13 cellular contexts compared by ENCODE assay signal in the genomic region with DNA sequence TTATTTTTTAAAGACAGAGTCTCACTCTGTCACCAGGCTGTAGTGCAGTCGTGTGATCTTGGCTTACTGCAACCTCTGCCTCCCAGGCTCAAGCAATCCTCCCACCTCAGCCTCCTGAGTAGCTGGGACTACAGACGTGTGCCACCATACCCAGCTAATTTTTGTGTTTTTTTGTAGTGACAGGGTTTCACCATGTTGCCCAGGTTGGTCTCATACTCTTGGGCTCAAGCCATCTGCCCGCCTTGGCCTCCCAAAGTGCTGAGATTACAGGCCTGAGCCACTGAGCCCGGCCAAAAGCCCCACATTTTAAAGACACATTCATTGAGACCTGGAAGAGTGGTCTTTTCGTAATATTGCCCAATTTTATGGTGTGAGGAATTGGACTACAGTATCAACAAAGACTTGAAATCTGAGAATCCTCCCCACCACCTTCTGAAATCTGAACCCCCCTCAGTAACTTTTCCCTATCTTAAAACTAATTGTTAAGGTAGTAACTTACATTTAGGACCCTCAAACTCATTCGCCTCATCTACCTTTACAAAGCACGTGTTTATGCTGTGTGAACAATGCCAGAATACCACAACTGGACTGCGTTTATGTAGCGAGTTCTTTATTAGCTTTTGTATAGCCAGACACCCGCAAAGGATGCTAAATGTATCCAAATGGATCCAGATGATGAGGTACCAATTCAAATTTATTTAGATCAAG. TPM values are rescaled to one million over a fixed set of nuclear protein-coding genes. Genes with fewer than 3 reads are reported as not detected.
DNase-seq lines count a peak whose midpoint lies in the region; ATAC-seq and TF ChIP-seq lines count a peak whose summit lies in the region.
"Had no signal": no experiment of that assay in that cellular context is flagged by ENCODE, and none has a peak within 500 bp of the region (broad histone marks: within the 10 kb centered on the region; RNA-seq: fewer than 3 reads in every experiment).

No MANE protein-coding gene starts in this region.

- 74% methylated on average over 10 of the region's 10 CpGs for WGBS in SK-N-SH (ENCODE audit: low lambda C conversion rate)
- 57 to 58% methylated on average over 10 of the region's 10 CpGs for WGBS in aorta, 2 donors

- peaks cover 0 to 3% of the 10 kb centered on the region in 2 experiments for H3K36me3 ChIP-seq in SK-N-SH (replicated peaks in 1 of 2; ENCODE audit: control insufficient read depth in 1 of 2, insufficient read depth in 2 of 2, low read length in 1 of 2)
- no peaks in the 10 kb centered on the region for H3K36me3 ChIP-seq in fibroblast of lung (ENCODE audit: control insufficient read depth, insufficient read depth, low read length)
- no peaks in the 10 kb centered on the region for H3K36me3 ChIP-seq in aorta (ENCODE audit: control insufficient read depth in 1 of 2, insufficient read depth in 2 of 2, low read length in 1 of 2)
- H3K36me3 ChIP-seq in naive thymus-derived CD4-positive, alpha-beta T cell (ENCODE audit: control insufficient read depth in 2 of 3, insufficient read depth in 3 of 3, low read length in 3 of 3), result no peaks in the 10 kb centered on the region

- no peaks in the 10 kb centered on the region for H3K9me3 Mint-ChIP-seq in neural crest cell
- H3K9me3 Mint-ChIP-seq in naive thymus-derived CD4-positive, alpha-beta T cell, result peaks cover 0 to 2% (median 0%) of the 10 kb centered on the region in 11 donors
- H3K9me3 Mint-ChIP-seq: activated T-helper 17 cell treated with anti-CD3 and anti-CD28 coated beads, Interleukin-2, amount 50 U/mL, for 72 hours had no signal

- no peak for ATAC-seq in SK-N-SH treated with all-trans-retinoic acid at 6 μM for 48 hours
- ATAC-seq in aorta (ENCODE audit: low FRiP score), result no peak
- no peak for ATAC-seq in HG02610 (IDR thresholded peaks at IDR 0.05; ENCODE audit: unreplicated experiment)
- no peak for ATAC-seq in GM21619 (IDR thresholded peaks at IDR 0.05; ENCODE audit: unreplicated experiment)
- ATAC-seq in naive thymus-derived CD4-positive, alpha-beta T cell, result no peak
- ATAC-seq: activated T-helper 17 cell treated with anti-CD3 and anti-CD28 coated beads, Interleukin-2, amount 50 U/mL, for 72 hours had no signal

- CTCF ChIA-PET in SK-N-SH (lab: Yijun Ruan, JAX), result interaction anchor here (1.0 to 6.0 kb wide), 5 partner anchors 8 to 292 kb away, joined by 3 to 62 read pairs (median 5); no protein-coding TSS in a partner anchor
- CTCF ChIA-PET in naive thymus-derived CD4-positive, alpha-beta T cell (lab: Charles Lee), result interaction anchor here (0.8 kb wide), 1 partner anchor 8 kb away, joined by 3 read pairs; no protein-coding TSS in a partner anchor

- peak overlapping the region; percentile 84; the same call in 1 of the 2 replicates for H3K4me2 ChIP-seq in SK-N-SH
- peak overlapping the region; percentile 67 for H3K4me2 ChIP-seq in fibroblast of lung (ENCODE audit: extremely low read depth, insufficient read depth, low read length)

- H3K4me1 ChIP-seq in SK-N-SH (ENCODE audit: control insufficient read depth in 1 of 2, insufficient read depth in 2 of 2, low read depth in 1 of 2, low read length in 1 of 2) (peaks cover 12 to 58% of the 10 kb centered on the region in 2 experiments), fibroblast of lung (ENCODE audit: control insufficient read depth, extremely low read depth, insufficient read depth, low read length) (peaks cover 17% of the 10 kb centered on the region), aorta (ENCODE audit: control insufficient read depth in 1 of 2, insufficient read depth in 2 of 2, low read length in 2 of 2) (peaks cover 2 to 5% of the 10 kb centered on the region in 2 donors)
- peaks cover 6 to 11% of the 10 kb centered on the region in 2 donors for H3K4me1 ChIP-seq in naive thymus-derived CD4-positive, alpha-beta T cell (ENCODE audit: control insufficient read depth in 2 of 2, insufficient read depth in 2 of 2, low read length in 2 of 2)

- H3K27me3 Mint-ChIP-seq in neural crest cell (ENCODE audit: low read depth), result peaks cover 5% of the 10 kb centered on the region
- H3K27me3 Mint-ChIP-seq in naive thymus-derived CD4-positive, alpha-beta T cell, result peaks cover 16 to 66% (median 32%) of the 10 kb centered on the region in 5 donors

- no peaks in the 10 kb centered on the region for H3K27me3 ChIP-seq in SK-N-SH (ENCODE audit: insufficient read depth)
- H3K27me3 ChIP-seq in fibroblast of lung (ENCODE audit: control insufficient read depth, insufficient read depth, low read length), result no peaks in the 10 kb centered on the region
- no peaks in the 10 kb centered on the region for H3K27me3 ChIP-seq in aorta (ENCODE audit: control insufficient read depth in 1 of 2, insufficient read depth in 2 of 2, low read length in 1 of 2)
- H3K27me3 ChIP-seq in naive thymus-derived CD4-positive, alpha-beta T cell (ENCODE audit: control insufficient read depth in 2 of 2, insufficient read depth in 2 of 2, low read length in 2 of 2), result peaks cover 0 to 5% of the 10 kb centered on the region in 2 donors

- TF ChIP-seq EP300 in SK-N-SH (IDR thresholded peaks at IDR 0.05; ENCODE audit: borderline replicate concordance in 1 of 2, low read depth in 1 of 2, low read length in 1 of 2), result no peak

- peaks cover 37% of the 10 kb centered on the region for H3F3A ChIP-seq in SK-N-SH (replicated peaks; ENCODE audit: insufficient read depth)

- no peak for TF ChIP-seq RAD21 in SK-N-SH (IDR thresholded peaks at IDR 0.05; ENCODE audit: low read length)

- no peak overlapping the region for H3K27ac ChIP-seq in SK-N-SH (ENCODE audit: low read depth in 2 of 2, low read length in 1 of 2)
- H3K27ac ChIP-seq in fibroblast of lung (ENCODE audit: insufficient read depth, low read length), result no peak overlapping the region
- peak overlapping the region in 1 of 2 donors; percentile 28 for H3K27ac ChIP-seq in aorta (ENCODE audit: low read depth in 1 of 2, low read length in 2 of 2)
- no peak overlapping the region for H3K27ac ChIP-seq in naive thymus-derived CD4-positive, alpha-beta T cell (ENCODE audit: low read depth, low read length)
- H3K27ac ChIP-seq: 22Rv1 had no signal

- peaks cover 86% of the 10 kb centered on the region for H3K4me1 Mint-ChIP-seq in neural crest cell
- H3K4me1 Mint-ChIP-seq in naive thymus-derived CD4-positive, alpha-beta T cell, result peaks cover 7 to 12% (median 10%) of the 10 kb centered on the region in 7 donors

- TF ChIP-seq CTCF in SK-N-SH (IDR thresholded peaks at IDR 0.05) (no peak), fibroblast of lung (conservative IDR thresholded peaks at IDR 0.05 in 1 of 2, IDR thresholded peaks at IDR 0.05 in 1 of 2; ENCODE audit: low read depth in 1 of 2, low read length in 2 of 2) (no peak), neural crest cell (conservative IDR thresholded peaks at IDR 0.05) (no peak)

- H3K9me3 ChIP-seq in SK-N-SH (no peaks in the 10 kb centered on the region), fibroblast of lung (ENCODE audit: control insufficient read depth, insufficient read depth, low read depth, low read length) (no peaks in the 10 kb centered on the region), aorta (ENCODE audit: control insufficient read depth, low read length) (no peaks in the 10 kb centered on the region)
- no peaks in the 10 kb centered on the region for H3K9me3 ChIP-seq in naive thymus-derived CD4-positive, alpha-beta T cell (ENCODE audit: control insufficient read depth in 2 of 3, low read length in 3 of 3)

- H3K4me3 Mint-ChIP-seq in neural crest cell, result peak overlapping the region; percentile 80
- no peak overlapping the region for H3K4me3 Mint-ChIP-seq in naive thymus-derived CD4-positive, alpha-beta T cell
- H3K4me3 Mint-ChIP-seq: activated T-helper 17 cell treated with anti-CD3 and anti-CD28 coated beads, Interleukin-2, amount 50 U/mL, for 72 hours had no signal

- H3K36me3 Mint-ChIP-seq in neural crest cell (ENCODE audit: low read depth), result no peaks in the 10 kb centered on the region
- H3K36me3 Mint-ChIP-seq in naive thymus-derived CD4-positive, alpha-beta T cell, result peaks cover 0 to 5% (median 0%) of the 10 kb centered on the region in 5 donors

- intact Hi-C loops in aorta (cut with DNase I), result no loop called here
- intact Hi-C loops in naive thymus-derived CD4-positive, alpha-beta T cell (cut with micrococcal nuclease), result loop anchor here (10.0 kb wide), 2 partner anchors 131 to 831 kb away; no protein-coding TSS in a partner anchor

- H3K4me3 ChIP-seq in SK-N-SH (ENCODE audit: low read depth in 2 of 2, low read length in 1 of 2) (peak overlapping the region; percentile 24 to 90; a peak in 2 of 4 replicates), fibroblast of lung (replicated peaks in 1 of 4; ENCODE audit: control extremely low read depth in 1 of 4, insufficient read depth in 1 of 4, low read depth in 3 of 4, low read length in 4 of 4) (peak overlapping the region; percentile 25 to 96 (median 83)), aorta (ENCODE audit: low read length in 2 of 2) (peak overlapping the region; percentile 15 to 98)
- H3K4me3 ChIP-seq in naive thymus-derived CD4-positive, alpha-beta T cell (ENCODE audit: low read length), result no peak overlapping the region

- no peak overlapping the region for H3K9ac ChIP-seq in SK-N-SH
- no peak overlapping the region for H3K9ac ChIP-seq in fibroblast of lung (ENCODE audit: insufficient read depth, low read length)

- no peak overlapping the region for H3K27ac Mint-ChIP-seq in neural crest cell (ENCODE audit: unreplicated experiment)
- no peak overlapping the region for H3K27ac Mint-ChIP-seq in naive thymus-derived CD4-positive, alpha-beta T cell
- H3K27ac Mint-ChIP-seq: activated T-helper 17 cell treated with anti-CD3 and anti-CD28 coated beads, Interleukin-2, amount 50 U/mL, for 72 hours had no signal

- POLR2A ChIA-PET in SK-N-SH (lab: Yijun Ruan, JAX), result no interaction called here
- POLR2A ChIA-PET in naive thymus-derived CD4-positive, alpha-beta T cell (lab: Charles Lee), result no interaction called here

- H3K79me2 ChIP-seq in SK-N-SH (ENCODE audit: insufficient read depth) (peaks cover 77% of the 10 kb centered on the region), fibroblast of lung (ENCODE audit: control insufficient read depth, insufficient read depth, low read length) (peaks cover 80% of the 10 kb centered on the region)

- H4K20me1 ChIP-seq in SK-N-SH (ENCODE audit: insufficient read depth) (peaks cover 40% of the 10 kb centered on the region), fibroblast of lung (ENCODE audit: control insufficient read depth, extremely low read depth, insufficient read depth, low read length) (peaks cover 3% of the 10 kb centered on the region)

- H2AFZ ChIP-seq in SK-N-SH (ENCODE audit: low read depth) (no peak overlapping the region), fibroblast of lung (ENCODE audit: low read length) (no peak overlapping the region)

- H3K9me2 ChIP-seq in SK-N-SH, result no peaks in the 10 kb centered on the region

- DNase-seq in SK-N-SH, result no peak
- DNase-seq in fibroblast of lung (ENCODE audit: low read depth in 2 of 2), result peak; percentile 9 to 18
- DNase-seq in neural crest cell (ENCODE audit: low read depth, low spot score), result no peak
- no peak for DNase-seq in aorta
- DNase-seq in naive thymus-derived CD4-positive, alpha-beta T cell, result no peak
- DNase-seq: midbrain, NCI-H1417 treated with DMSO at 0.1 percent for 48 hours had no signal

RNA-seq across cellular contexts. Expression of gene ERRFI1, which starts 2.7 kb away (rescaled TPM):
- polyA plus RNA-seq in SK-N-SH (2012; rRNA removed) (65.6 and 66.9 TPM in 2 replicates), fibroblast of lung (78.2 and 105 TPM in 2 replicates), aorta (10 to 100 TPM; 33.3 to 87.6 TPM)
- polyA plus RNA-seq in SK-N-SH (2012; cell fraction: cytosol; rRNA removed), result 72.6 and 74.4 TPM in 2 replicates
- polyA plus RNA-seq in SK-N-SH (2012; cell fraction: nucleus; rRNA removed), result 68.2 and 96.8 TPM in 2 replicates
- total RNA-seq in fibroblast of lung (46.2 and 53.9 TPM in 2 replicates), neural crest cell (23.3 and 24.0 TPM in 2 replicates), aorta (100 to 1,000 TPM; 153 to 258 TPM)
- polyA plus RNA-seq in fibroblast of lung (2012), result 41.8 and 52.6 TPM in 2 replicates
- 8.9 and 27.3 TPM in 2 replicates for polyA minus RNA-seq in fibroblast of lung (ENCODE audit: low replicate concordance)
- 1 to 10 TPM in 2 of 5 experiments, under 1 TPM in 3; 0.36 to 1.7 (median 0.98) TPM for total RNA-seq in naive thymus-derived CD4-positive, alpha-beta T cell
- under 1 TPM; 0.18 to 0.56 TPM for polyA plus RNA-seq in naive thymus-derived CD4-positive, alpha-beta T cell
- total RNA-seq: OCI-LY7 had no signal

Comparison
In these comparisons a context has a peak if more than half of its experiments do, and no peak if none do; other contexts are left out.
1. DNase-seq: peak in fibroblast of lung (2 of 2); none in SK-N-SH (single experiment), neural crest cell (single experiment), aorta (0 of 2) and naive thymus-derived CD4-positive, alpha-beta T cell (0 of 9).
2. intact Hi-C loops: an anchor here in naive thymus-derived CD4-positive, alpha-beta T cell (10.0 kb wide); none called in aorta.